In the genomic region with DNA sequence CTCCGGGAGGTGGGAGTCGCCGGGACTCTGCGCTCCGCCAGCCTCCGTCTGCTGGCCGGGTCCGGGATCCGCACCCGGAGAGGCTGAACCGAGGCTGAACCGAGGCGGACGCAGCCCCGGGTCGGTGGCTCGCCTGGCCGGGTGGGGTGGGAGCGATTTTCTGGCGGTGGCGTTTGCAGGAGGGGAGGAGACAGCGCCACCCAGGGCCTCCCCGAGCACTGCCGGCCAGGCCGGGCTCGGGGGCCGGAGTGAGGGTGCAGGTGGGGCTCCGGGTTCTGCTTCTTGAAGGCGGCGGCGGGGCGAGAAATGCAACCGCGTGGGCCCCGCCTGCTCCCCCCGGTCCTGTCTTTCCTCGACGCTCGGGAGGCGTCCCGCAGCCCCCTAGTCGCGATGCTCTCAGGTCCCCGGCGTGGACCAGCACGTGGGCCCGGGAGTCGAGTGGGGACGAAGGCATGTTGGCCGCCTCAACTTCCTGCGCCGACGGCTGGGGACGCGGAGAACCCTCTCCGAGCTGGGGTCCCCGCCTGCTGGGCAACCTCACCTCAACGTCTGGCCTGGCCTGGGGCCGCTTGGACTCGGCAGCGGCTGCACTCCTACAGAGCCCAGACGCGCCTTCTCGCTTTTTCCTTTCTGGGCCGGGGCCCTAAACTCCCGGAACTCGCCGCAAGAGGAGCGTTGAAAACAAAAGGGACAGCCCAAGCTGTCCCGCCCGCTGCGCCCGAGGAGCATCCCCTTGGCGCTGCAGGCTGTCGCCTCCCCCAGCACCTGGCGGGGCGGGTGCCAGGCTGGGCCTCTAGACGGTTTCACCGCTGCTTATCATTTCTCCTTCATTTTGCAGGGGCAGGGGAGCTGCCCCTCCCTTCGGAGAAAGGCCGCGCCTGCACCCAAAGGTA, we compare ENCODE assay signal across 12 cellular contexts. TPM values are rescaled to one million over a fixed set of nuclear protein-coding genes. Genes with fewer than 3 reads are reported as not detected.
DNase-seq lines count a peak whose midpoint lies in the region; ATAC-seq and TF ChIP-seq lines count a peak whose summit lies in the region.
"Had no signal": no experiment of that assay in that cellular context is flagged by ENCODE, and none has a peak within 500 bp of the region (broad histone marks: within the 10 kb centered on the region; RNA-seq: fewer than 3 reads in every experiment).

No MANE protein-coding gene starts in this region.

- intact Hi-C loops in ovary (cut with DNase I) = no loop called here

- DNase-seq in ACHN = peak; percentile 25
- no peak for DNase-seq in brain microvascular endothelial cell
- DNase-seq in mesenchymal stem cell = no peak
- no peak for DNase-seq in ovary
- no peak for DNase-seq in NCI-H1048 (lab: John Stamatoyannopoulos, UW)
- no peak for DNase-seq in activated CD8-positive, alpha-beta memory T cell treated with anti-CD3 and anti-CD28 coated beads for 24 hours
- DNase-seq: cortex of kidney, immature natural killer cell, NCI-H1092 treated with DMSO at 0.1 percent for 48 hours, sigmoid colon had no signal

- H3K9ac ChIP-seq in ES-I3 (ENCODE audit: low read depth, low read length) (peak overlapping the region; percentile 31; the same call in 1 of the 2 replicates), mesenchymal stem cell (ENCODE audit: low read length) (no peak overlapping the region)

- WGBS in mesenchymal stem cell = 2% methylated on average over 63 of the region's 82 CpGs
- 3 to 4% (median 3%) methylated on average over 77 to 82 of the region's 82 CpGs for WGBS in ovary, 3 donors

- no peak overlapping the region for H2AFZ ChIP-seq in mesenchymal stem cell (ENCODE audit: low read depth, low read length)

- H3K27ac ChIP-seq in brain microvascular endothelial cell = no peak overlapping the region
- no peak overlapping the region for H3K27ac ChIP-seq in mesenchymal stem cell (ENCODE audit: low read length, poor library complexity, severe bottlenecking)
- no peak overlapping the region for H3K27ac ChIP-seq in ovary
- H3K27ac ChIP-seq: sigmoid colon had no signal

- peaks cover 32% of the 10 kb centered on the region for H3K4me1 ChIP-seq in ES-I3 (ENCODE audit: insufficient read depth, low read length)
- peaks cover 27% of the 10 kb centered on the region for H3K4me1 ChIP-seq in mesenchymal stem cell (ENCODE audit: control insufficient read depth, insufficient read depth, low read depth, low read length)
- peaks cover 4% of the 10 kb centered on the region for H3K4me1 ChIP-seq in ovary (ENCODE audit: insufficient read depth)

- no peak overlapping the region for H3K18ac ChIP-seq in mesenchymal stem cell (ENCODE audit: low read depth in 1 of 2, low read length in 2 of 2)

- H3K36me3 ChIP-seq in ES-I3 (ENCODE audit: insufficient read depth, low read length) = no peaks in the 10 kb centered on the region
- H3K36me3 ChIP-seq in brain microvascular endothelial cell (replicated peaks) = no peaks in the 10 kb centered on the region
- no peaks in the 10 kb centered on the region for H3K36me3 ChIP-seq in mesenchymal stem cell (ENCODE audit: control insufficient read depth in 1 of 2, insufficient read depth in 2 of 2, low read depth in 1 of 2, low read length in 2 of 2)
- no peaks in the 10 kb centered on the region for H3K36me3 ChIP-seq in ovary
- H3K36me3 ChIP-seq: sigmoid colon had no signal

- in situ Hi-C loops in ACHN (cut with HindIII; ENCODE audit: low pct_ligation_motif_present, low pct_unique_long_range_greater_than_20kb, low sequenced_read_pairs) (no loop called here), brain microvascular endothelial cell (cut with HindIII; ENCODE audit: low pct_ligation_motif_present, low sequenced_read_pairs) (loop anchor here (25.0 kb wide), 2 partner anchors 351 to 476 kb away; no protein-coding TSS in a partner anchor)

- H2AK5ac ChIP-seq in mesenchymal stem cell (ENCODE audit: low read length, severe bottlenecking) = no peak overlapping the region

- no peak overlapping the region for H3K4ac ChIP-seq in mesenchymal stem cell (ENCODE audit: low read depth in 1 of 2, low read length in 2 of 2)

- no peak overlapping the region for H3K23ac ChIP-seq in mesenchymal stem cell (ENCODE audit: low read length in 2 of 2)

- peaks cover 96% of the 10 kb centered on the region for H3K27me3 ChIP-seq in brain microvascular endothelial cell (replicated peaks)
- peaks cover 97 to 99% of the 10 kb centered on the region in 2 experiments for H3K27me3 ChIP-seq in mesenchymal stem cell (ENCODE audit: control insufficient read depth in 1 of 2, insufficient read depth in 1 of 2, low read length in 2 of 2)
- peaks cover 8% of the 10 kb centered on the region for H3K27me3 ChIP-seq in ovary

- H2BK120ac ChIP-seq in mesenchymal stem cell (ENCODE audit: low read depth, low read length) = no peak overlapping the region

- peak overlapping the region; percentile 14 for H3K4me2 ChIP-seq in mesenchymal stem cell (ENCODE audit: low read length, poor library complexity, severe bottlenecking)

- H4K8ac ChIP-seq in mesenchymal stem cell (ENCODE audit: low read length) = no peak overlapping the region

- no peak overlapping the region for H2BK15ac ChIP-seq in mesenchymal stem cell (ENCODE audit: low read depth, poor library complexity, severe bottlenecking)

- no peaks in the 10 kb centered on the region for H3K79me1 ChIP-seq in mesenchymal stem cell (replicated peaks; ENCODE audit: low read length, poor library complexity, severe bottlenecking)

- TF ChIP-seq EP300 in ovary (IDR thresholded peaks at IDR 0.05) = no peak

- no peak overlapping the region for H3K14ac ChIP-seq in mesenchymal stem cell (ENCODE audit: low read length in 2 of 2)

- H3K9me3 ChIP-seq in ES-I3 (ENCODE audit: control insufficient read depth, insufficient read depth, low read length) = no peaks in the 10 kb centered on the region
- H3K9me3 ChIP-seq in mesenchymal stem cell (ENCODE audit: control insufficient read depth, low read length) = no peaks in the 10 kb centered on the region
- H3K9me3 ChIP-seq in ovary = no peaks in the 10 kb centered on the region
- H3K9me3 ChIP-seq: sigmoid colon had no signal

- no peak for ATAC-seq in HG03135 (IDR thresholded peaks at IDR 0.05; ENCODE audit: unreplicated experiment)

- no peak overlapping the region for H4K91ac ChIP-seq in mesenchymal stem cell (ENCODE audit: low read length)

- no peak overlapping the region for H2BK12ac ChIP-seq in mesenchymal stem cell (ENCODE audit: low read length in 2 of 2)

- H3K4me3 ChIP-seq in brain microvascular endothelial cell (ENCODE audit: low read depth, low read length) = no peak overlapping the region
- H3K4me3 ChIP-seq in mesenchymal stem cell (ENCODE audit: insufficient read depth in 1 of 2, low read depth in 1 of 2, low read length in 2 of 2) = no peak overlapping the region
- H3K4me3 ChIP-seq in ovary = no peak overlapping the region

- peak; percentile 6 for TF ChIP-seq CTCF in brain microvascular endothelial cell (IDR thresholded peaks at IDR 0.05; ENCODE audit: low read depth, low read length, missing control alignments)
- TF ChIP-seq CTCF in ovary (IDR thresholded peaks at IDR 0.05) = no peak

- no peak overlapping the region for H2BK5ac ChIP-seq in mesenchymal stem cell (ENCODE audit: low read depth, low read length, poor library complexity, severe bottlenecking)

- TF ChIP-seq POLR2A in ovary (IDR thresholded peaks at IDR 0.05) = no peak

RNA-seq across cellular contexts. Expression of gene VAX1, which starts 25.2 kb away (rescaled TPM):
- polyA plus RNA-seq in mesenchymal stem cell (2013, experiment 1 of 2) = not detected
- not detected for polyA plus RNA-seq in mesenchymal stem cell (2013, experiment 2 of 2)
- not detected for total RNA-seq in ovary
- not detected for polyA plus RNA-seq in ovary
- total RNA-seq: sigmoid colon had no signal
- polyA plus RNA-seq: immature natural killer cell, sigmoid colon had no signal

RNA-seq across cellular contexts. Expression of gene KCNK18, which starts 34.0 kb away (rescaled TPM):
- not detected for polyA plus RNA-seq in mesenchymal stem cell (2013, experiment 1 of 2)
- polyA plus RNA-seq in mesenchymal stem cell (2013, experiment 2 of 2) = not detected
- total RNA-seq in ovary = not detected
- not detected for polyA plus RNA-seq in ovary
- total RNA-seq: sigmoid colon had no signal
- polyA plus RNA-seq: immature natural killer cell, sigmoid colon had no signal
